ENCODE assay signal across 19 cellular contexts in the genomic region with DNA sequence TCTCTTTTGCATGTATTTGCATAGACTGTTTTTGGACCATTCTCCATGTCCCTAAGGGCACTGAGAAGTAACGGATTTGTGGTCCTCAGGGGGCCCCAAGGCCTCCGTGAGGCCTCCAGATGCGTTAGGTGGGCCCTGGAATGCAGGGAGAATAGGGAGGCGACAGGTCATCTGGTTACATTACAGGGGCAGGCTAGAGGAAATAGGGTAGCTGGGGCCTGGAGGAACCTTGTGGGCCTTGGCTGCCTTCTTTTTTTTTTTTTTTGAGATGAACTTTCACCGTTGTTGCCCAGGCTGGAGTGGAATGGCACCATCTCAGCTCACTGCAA. TPM values are rescaled to one million over a fixed set of nuclear protein-coding genes. Genes with fewer than 3 reads are reported as not detected.
A peak's percentile ranks its signal among the peaks of the same experiment; 100 is the strongest.
DNase-seq lines count a peak whose midpoint lies in the region; ATAC-seq and TF ChIP-seq lines count a peak whose summit lies in the region.
"Had no signal": no experiment of that assay in that cellular context is flagged by ENCODE, and none has a peak within 500 bp of the region (broad histone marks: within the 10 kb centered on the region; RNA-seq: fewer than 3 reads in every experiment).

No MANE protein-coding gene starts in this region.

- no peaks in the 10 kb centered on the region for H3K9me3 Mint-ChIP-seq in activated T-helper 2 cell treated with anti-CD3 and anti-CD28 coated beads, Interferon-gamma antibody, Interleukin-2, Interleukin-4, amounts not matched to agents 10 μg/mL and 5 μg/mL and 100 μg/mL, durations not matched to agents 14 hours and 24 hours and 36 hours
- H3K9me3 Mint-ChIP-seq in naive thymus-derived CD4-positive, alpha-beta T cell = peaks cover 0 to 3% (median 0%) of the 10 kb centered on the region in 11 donors
- H3K9me3 Mint-ChIP-seq: dendritic cell treated with granulocyte-macrophage colony-stimulating factor and Interleukin-4, amounts not matched to agents 40 ng/mL and 50 ng/mL, for 4 days had no signal

- no peak overlapping the region for H3K4me3 Mint-ChIP-seq in activated T-helper 2 cell treated with anti-CD3 and anti-CD28 coated beads, Interferon-gamma antibody, Interleukin-2, Interleukin-4, amounts not matched to agents 10 μg/mL and 5 μg/mL and 100 μg/mL, durations not matched to agents 14 hours and 24 hours and 36 hours (ENCODE audit: low read depth)
- H3K4me3 Mint-ChIP-seq in naive thymus-derived CD4-positive, alpha-beta T cell = peak overlapping the region in 8 of 10 donors; percentile 20 to 73 (median 50)
- H3K4me3 Mint-ChIP-seq: dendritic cell treated with granulocyte-macrophage colony-stimulating factor and Interleukin-4, amounts not matched to agents 40 ng/mL and 50 ng/mL, for 4 days had no signal

- ATAC-seq in DND-41 (ENCODE audit: insufficient read depth, low read depth) (no peak), GM18517 (IDR thresholded peaks at IDR 0.05; ENCODE audit: unreplicated experiment) (no peak)
- ATAC-seq in naive thymus-derived CD4-positive, alpha-beta T cell = no peak

- intact Hi-C loops in activated T-helper 2 cell treated with anti-CD3 and anti-CD28 coated beads, Interferon-gamma antibody, Interleukin-2, Interleukin-4, amounts not matched to agents 10 μg/mL and 5 μg/mL and 100 μg/mL, durations not matched to agents 14 hours and 24 hours and 36 hours (cut with micrococcal nuclease) = no loop called here
- intact Hi-C loops in naive thymus-derived CD4-positive, alpha-beta T cell (cut with micrococcal nuclease) = no loop called here

- POLR2A ChIA-PET in naive thymus-derived CD4-positive, alpha-beta T cell (lab: Charles Lee) = interaction anchor here (2.0 to 13.1 kb wide), 5 partner anchors 8 to 67 kb away, joined by 20 to 543 read pairs (median 120); a partner anchor contains a TSS

- TF ChIP-seq CTCF in DND-41 (IDR thresholded peaks at IDR 0.05; ENCODE audit: borderline replicate concordance, extremely low read depth, low read length, poor library complexity, severe bottlenecking) (no peak), GM13977 (IDR thresholded peaks at IDR 0.05; ENCODE audit: extremely low read depth, insufficient read depth, missing control alignments) (no peak)

- no peak overlapping the region for H2AFZ ChIP-seq in DND-41 (ENCODE audit: low read depth, low read length)

- DNase-seq in DND-41 (no peak), NCI-H510A (lab: John Stamatoyannopoulos, UW) (no peak), GM13977 (ENCODE audit: low spot score) (no peak), EL (no peak)
- DNase-seq in activated T-helper 2 cell treated with anti-CD3 and anti-CD28 coated beads, Interferon-gamma antibody, Interleukin-2, Interleukin-4, amounts not matched to agents 10 μg/mL and 5 μg/mL and 100 μg/mL, durations not matched to agents 14 hours and 24 hours and 36 hours (ENCODE audit: low spot score) = no peak
- no peak for DNase-seq in naive thymus-derived CD4-positive, alpha-beta T cell
- DNase-seq: activated effector memory CD4-positive, alpha-beta T cell treated with anti-CD3 and anti-CD28 coated beads, Interleukin-2, amount 50 U/mL, for 16 hours; brain microvascular endothelial cell; DMS153; MM.1S; NCI-H2029; NCI-H524 treated with DMSO at 0.1 percent for 48 hours; OCI-M1; stimulated activated CD4-positive, alpha-beta T cell treated with anti-CD3 and anti-CD28 coated beads, Interleukin-2, amount 100 ng/mL, for 24 hours had no signal

- peaks cover 0 to 12% (median 0%) of the 10 kb centered on the region in 11 experiments; a peak in 3 of 22 replicates for H3K36me3 ChIP-seq in BLaER1 treated with 17β-estradiol and CSF1 and Interleukin-3, amounts not matched to agents 10 nM and 100 nM
- no peaks in the 10 kb centered on the region for H3K36me3 ChIP-seq in DND-41 (ENCODE audit: insufficient read depth, low read length)
- H3K36me3 ChIP-seq in naive thymus-derived CD4-positive, alpha-beta T cell (ENCODE audit: control insufficient read depth in 2 of 3, insufficient read depth in 3 of 3, low read length in 3 of 3) = no peaks in the 10 kb centered on the region
- H3K36me3 ChIP-seq: brain microvascular endothelial cell, SJSA1 had no signal

- peaks cover 45% of the 10 kb centered on the region for H3K4me1 Mint-ChIP-seq in activated T-helper 2 cell treated with anti-CD3 and anti-CD28 coated beads, Interferon-gamma antibody, Interleukin-2, Interleukin-4, amounts not matched to agents 10 μg/mL and 5 μg/mL and 100 μg/mL, durations not matched to agents 14 hours and 24 hours and 36 hours (ENCODE audit: low read depth)
- peaks cover 35 to 79% (median 65%) of the 10 kb centered on the region in 7 donors for H3K4me1 Mint-ChIP-seq in naive thymus-derived CD4-positive, alpha-beta T cell

- H3K9me3 ChIP-seq in BLaER1 treated with 17β-estradiol and CSF1 and Interleukin-3, amounts not matched to agents 10 nM and 100 nM (replicated peaks in 1 of 11) = no peaks in the 10 kb centered on the region
- no peaks in the 10 kb centered on the region for H3K9me3 ChIP-seq in DND-41 (ENCODE audit: insufficient read depth, low read length, severe bottlenecking)
- H3K9me3 ChIP-seq in naive thymus-derived CD4-positive, alpha-beta T cell (ENCODE audit: control insufficient read depth in 2 of 3, low read length in 3 of 3) = no peaks in the 10 kb centered on the region
- H3K9me3 ChIP-seq: SJSA1 had no signal

- peaks cover 0 to 28% (median 0%) of the 10 kb centered on the region in 11 experiments; a peak in 3 of 22 replicates for H4K20me1 ChIP-seq in BLaER1 treated with 17β-estradiol and CSF1 and Interleukin-3, amounts not matched to agents 10 nM and 100 nM
- no peaks in the 10 kb centered on the region for H4K20me1 ChIP-seq in DND-41 (ENCODE audit: insufficient read depth, low read length)

- H3K27ac ChIP-seq in BLaER1 treated with 17β-estradiol and CSF1 and Interleukin-3, amounts not matched to agents 10 nM and 100 nM = peak overlapping the region in 9 of 11 experiments; percentile 57 to 90 (median 84); a peak in 18 of 22 replicates
- H3K27ac ChIP-seq in DND-41 (ENCODE audit: low read length) = peak overlapping the region; percentile 54
- no peak overlapping the region for H3K27ac ChIP-seq in naive thymus-derived CD4-positive, alpha-beta T cell (ENCODE audit: low read depth, low read length)
- H3K27ac ChIP-seq: brain microvascular endothelial cell, SJSA1 had no signal

- no peaks in the 10 kb centered on the region for H3K27me3 ChIP-seq in BLaER1 treated with 17β-estradiol and CSF1 and Interleukin-3, amounts not matched to agents 10 nM and 100 nM
- no peaks in the 10 kb centered on the region for H3K27me3 ChIP-seq in DND-41 (ENCODE audit: insufficient read depth, low read length, poor library complexity)
- no peaks in the 10 kb centered on the region for H3K27me3 ChIP-seq in naive thymus-derived CD4-positive, alpha-beta T cell (ENCODE audit: control insufficient read depth in 2 of 2, insufficient read depth in 2 of 2, low read length in 2 of 2)
- H3K27me3 ChIP-seq: brain microvascular endothelial cell, SJSA1 had no signal

- peak overlapping the region; percentile 72 to 95 (median 85) for H3K4me2 ChIP-seq in BLaER1 treated with 17β-estradiol and CSF1 and Interleukin-3, amounts not matched to agents 10 nM and 100 nM
- H3K4me2 ChIP-seq in DND-41 (ENCODE audit: insufficient read depth, low read length) = no peak overlapping the region

- H3K9ac ChIP-seq in BLaER1 treated with 17β-estradiol and CSF1 and Interleukin-3, amounts not matched to agents 10 nM and 100 nM = peak overlapping the region in 9 of 11 experiments; percentile 34 to 81 (median 75); a peak in 17 of 22 replicates
- no peak overlapping the region for H3K9ac ChIP-seq in DND-41 (ENCODE audit: low read depth, low read length)

- in situ Hi-C loops in GM13977 (cut with MboI; ENCODE audit: low pct_unique_long_range_greater_than_20kb, low sequenced_read_pairs, unreplicated experiment) = no loop called here

- H3K79me2 ChIP-seq in DND-41 (ENCODE audit: insufficient read depth, low read length) = 0 out of 2 replicates have a peak, but pooled peaks cover 2% of the 10 kb centered on the region

- peak overlapping the region in 5 of 10 experiments; percentile 32 to 63 (median 44); a peak in 6 of 20 replicates for H3K4me3 ChIP-seq in BLaER1 treated with 17β-estradiol and CSF1 and Interleukin-3, amounts not matched to agents 10 nM and 100 nM
- H3K4me3 ChIP-seq in DND-41 (ENCODE audit: low read depth in 1 of 2, low read length in 2 of 2) = no peak overlapping the region
- H3K4me3 ChIP-seq in naive thymus-derived CD4-positive, alpha-beta T cell (ENCODE audit: low read length) = no peak overlapping the region
- H3K4me3 ChIP-seq: lung, SJSA1 had no signal

- peaks cover 89 to 100% (median 100%) of the 10 kb centered on the region in 10 experiments for H3K4me1 ChIP-seq in BLaER1 treated with 17β-estradiol and CSF1 and Interleukin-3, amounts not matched to agents 10 nM and 100 nM
- peaks cover 83% of the 10 kb centered on the region for H3K4me1 ChIP-seq in DND-41 (ENCODE audit: insufficient read depth, low read length)
- peaks cover 47 to 60% of the 10 kb centered on the region in 2 donors for H3K4me1 ChIP-seq in naive thymus-derived CD4-positive, alpha-beta T cell (ENCODE audit: control insufficient read depth in 2 of 2, insufficient read depth in 2 of 2, low read length in 2 of 2)

- CTCF ChIA-PET in naive thymus-derived CD4-positive, alpha-beta T cell (lab: Charles Lee) = interaction anchor here (1.0 kb wide), 1 partner anchor 16 kb away, joined by 5 read pairs; no protein-coding TSS in a partner anchor

- H3K27me3 Mint-ChIP-seq in activated T-helper 2 cell treated with anti-CD3 and anti-CD28 coated beads, Interferon-gamma antibody, Interleukin-2, Interleukin-4, amounts not matched to agents 10 μg/mL and 5 μg/mL and 100 μg/mL, durations not matched to agents 14 hours and 24 hours and 36 hours (ENCODE audit: low read depth) = no peaks in the 10 kb centered on the region
- H3K27me3 Mint-ChIP-seq in naive thymus-derived CD4-positive, alpha-beta T cell = no peaks in the 10 kb centered on the region

- no peaks in the 10 kb centered on the region for H3K36me3 Mint-ChIP-seq in activated T-helper 2 cell treated with anti-CD3 and anti-CD28 coated beads, Interferon-gamma antibody, Interleukin-2, Interleukin-4, amounts not matched to agents 10 μg/mL and 5 μg/mL and 100 μg/mL, durations not matched to agents 14 hours and 24 hours and 36 hours (ENCODE audit: low read depth)
- peaks cover 0 to 13% (median 0%) of the 10 kb centered on the region in 5 donors for H3K36me3 Mint-ChIP-seq in naive thymus-derived CD4-positive, alpha-beta T cell

- H3K27ac Mint-ChIP-seq in activated T-helper 2 cell treated with anti-CD3 and anti-CD28 coated beads, Interferon-gamma antibody, Interleukin-2, Interleukin-4, amounts not matched to agents 10 μg/mL and 5 μg/mL and 100 μg/mL, durations not matched to agents 14 hours and 24 hours and 36 hours = peak overlapping the region; percentile 83
- H3K27ac Mint-ChIP-seq in naive thymus-derived CD4-positive, alpha-beta T cell = peak overlapping the region; percentile 79 to 98 (median 91)
- H3K27ac Mint-ChIP-seq: dendritic cell treated with granulocyte-macrophage colony-stimulating factor and Interleukin-4, amounts not matched to agents 40 ng/mL and 50 ng/mL, for 4 days had no signal

RNA-seq across cellular contexts. Expression of a gene that starts 28.9 kb away (rescaled TPM):
- 114 TPM in 2 replicates for total RNA-seq in activated T-helper 2 cell treated with anti-CD3 and anti-CD28 coated beads, Interferon-gamma antibody, Interleukin-2, Interleukin-4, amounts not matched to agents 10 μg/mL and 5 μg/mL and 100 μg/mL, durations not matched to agents 14 hours and 24 hours and 36 hours
- total RNA-seq in naive thymus-derived CD4-positive, alpha-beta T cell = 100 to 1,000 TPM; 231 to 747 (median 389) TPM
- polyA plus RNA-seq in naive thymus-derived CD4-positive, alpha-beta T cell = 100 to 1,000 TPM; 252 to 411 TPM
